29 cellular contexts compared by ENCODE assay signal in genomic region chr18:78566720-78567119, GRCh38.
"Had no signal": no experiment of that assay in that cellular context is flagged by ENCODE, and none has a peak within 500 bp of the region (broad histone marks: within the 10 kb centered on the region; RNA-seq: fewer than 3 reads in every experiment).

No MANE protein-coding gene starts in this region.

- DNase-seq: naive B cell; naive thymus-derived CD8-positive, alpha-beta T cell; nephron progenitor cell; occipital lobe; ovary; posterior cingulate gyrus; psoas muscle; right cardiac atrium; sigmoid colon; small intestine; stimulated activated CD4-positive, alpha-beta T cell treated with anti-CD3 and anti-CD28 coated beads, Interleukin-12 subunit alpha, Interleukin-12 subunit beta, amount 100 ng/mL, for 4 hours; stimulated activated CD4-positive, alpha-beta T cell treated with anti-CD3 and anti-CD28 coated beads, Interleukin-1b, Interleukin-23, amount 100 ng/mL, for 48 hours; stimulated activated CD4-positive, alpha-beta T cell treated with anti-CD3 and anti-CD28 coated beads, Interleukin-4, amount 100 ng/mL, for 1 hour; stimulated activated CD4-positive, alpha-beta T cell treated with anti-CD3 and anti-CD28 coated beads, Interleukin-4, amount 100 ng/mL, for 4 hours; stimulated activated CD8-positive, alpha-beta memory T cell treated with anti-CD3 and anti-CD28 coated beads, Interleukin-4, amount 100 ng/mL, for 48 hours; stimulated activated naive CD4-positive, alpha-beta T cell; stimulated activated naive CD8-positive, alpha-beta T cell treated with anti-CD3 and anti-CD28 coated beads, Interleukin-15, amount 100 ng/mL, for 72 hours; stimulated activated naive CD8-positive, alpha-beta T cell treated with anti-CD3 and anti-CD28 coated beads, Interleukin-15, Interleukin-2, amounts not matched to agents 100 U/mL and 50 U/mL, for 24 hours; substantia nigra; testis; transverse colon; upper lobe of left lung had no signal

- H3K9ac ChIP-seq: parathyroid adenoma had no signal

- H3K9me3 ChIP-seq: ovary, psoas muscle, right lobe of liver, sigmoid colon, suprapubic skin, testis, tibial artery, vagina had no signal

- H3K79me2 ChIP-seq: parathyroid adenoma had no signal

- H3K4me1 ChIP-seq: parathyroid adenoma, psoas muscle, right lobe of liver, sigmoid colon, suprapubic skin, testis, tibial artery, transverse colon, upper lobe of left lung, vagina had no signal

- H3K36me3 ChIP-seq: ovary, right lobe of liver, sigmoid colon, suprapubic skin, tibial artery, transverse colon, upper lobe of left lung, vagina had no signal

- H3K4me3 ChIP-seq: ovary, psoas muscle, right lobe of liver, sigmoid colon, suprapubic skin, testis, tibial artery, transverse colon, upper lobe of left lung, vagina had no signal

- H3K27me3 ChIP-seq: ovary, right lobe of liver, suprapubic skin, testis, transverse colon, upper lobe of left lung, vagina had no signal

- H3K27ac ChIP-seq: ovary, parathyroid adenoma, psoas muscle, right lobe of liver, sigmoid colon, suprapubic skin, testis, tibial artery, transverse colon, upper lobe of left lung, vagina had no signal

- H2AFZ ChIP-seq: parathyroid adenoma had no signal

- ATAC-seq: naive thymus-derived CD8-positive, alpha-beta T cell; natural killer cell treated with Interleukin-12 subunit alpha and Interleukin-12 subunit beta and Interleukin-15 and Interleukin-18, amount 100 ng/mL, for 72 hours; psoas muscle; right cardiac atrium; right lobe of liver; stimulated activated memory B cell treated with anti-CD40 and anti-IgM and Interleukin-4, amounts not matched to agents 10 μg/mL and 1 μg/mL and 100 μg/mL, for 72 hours; stimulated activated naive CD8-positive, alpha-beta T cell treated with anti-CD3 and anti-CD28 coated beads, Interleukin-15, amount 100 ng/mL, for 72 hours; stimulated activated naive CD8-positive, alpha-beta T cell treated with anti-CD3 and anti-CD28 coated beads, Interleukin-15, Interleukin-2, amounts not matched to agents 100 U/mL and 50 U/mL, for 24 hours had no signal
